In the genomic region with DNA sequence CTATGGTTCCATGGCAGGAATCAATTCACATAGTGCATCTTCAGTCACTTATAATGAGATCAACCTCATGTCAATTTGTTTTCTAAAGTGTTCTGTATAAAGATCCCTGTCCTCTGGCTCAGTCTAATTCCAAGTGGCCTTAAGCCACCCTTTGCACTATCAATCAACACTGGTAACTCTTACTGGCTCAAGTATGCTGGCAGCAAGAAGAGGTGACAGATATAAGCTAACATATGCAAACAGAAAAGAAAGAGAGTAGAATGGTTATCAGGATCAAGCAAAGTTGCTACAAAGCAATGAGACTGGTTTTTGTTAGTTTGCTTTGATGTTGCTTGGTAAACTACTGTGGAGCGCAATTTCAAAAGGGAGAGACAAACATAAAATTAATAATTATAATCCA, we compare ENCODE assay signal across 25 cellular contexts.
"Had no signal": no experiment of that assay in that cellular context is flagged by ENCODE, and none has a peak within 500 bp of the region (broad histone marks: within the 10 kb centered on the region; RNA-seq: fewer than 3 reads in every experiment).

No MANE protein-coding gene starts in this region.

- H3K36me3 ChIP-seq: heart right ventricle, left ventricle myocardium inferior, pancreas, right lobe of liver, tibial nerve, vagina had no signal

- DNase-seq: heart right ventricle; islet precursor cell; left ventricle myocardium inferior; midbrain; mucosa of descending colon; naive thymus-derived CD4-positive, alpha-beta T cell; nucleus accumbens; pancreas; posterior cingulate gyrus; psoas muscle; right lobe of liver; stimulated activated CD4-positive, alpha-beta T cell treated with anti-CD3 and anti-CD28 coated beads, Interleukin-1b, Interleukin-23, amount 100 ng/mL, for 48 hours; stimulated activated CD4-positive, alpha-beta T cell treated with anti-CD3 and anti-CD28 coated beads, Interleukin-2, amount 100 ng/mL, for 48 hours; stimulated activated CD4-positive, alpha-beta T cell treated with anti-CD3 and anti-CD28 coated beads, Interleukin-4, amount 100 ng/mL, for 4 hours; stimulated activated CD8-positive, alpha-beta memory T cell treated with anti-CD3 and anti-CD28 coated beads, Interleukin-4, amount 100 ng/mL, for 48 hours; stimulated activated naive B cell treated with anti-CD40 and anti-IgM and Interleukin-4, amounts not matched to agents 10 μg/mL and 1 μg/mL and 100 μg/mL, for 72 hours; stimulated activated naive CD8-positive, alpha-beta T cell treated with anti-CD3 and anti-CD28 coated beads, Interleukin-15, Interleukin-2, amounts not matched to agents 100 U/mL and 50 U/mL, for 24 hours; substantia nigra had no signal

- H3K4me1 ChIP-seq: heart right ventricle, left ventricle myocardium inferior, pancreas, psoas muscle, right lobe of liver, tibial nerve, vagina had no signal

- H3K4me3 ChIP-seq: heart right ventricle, hepatocyte, left ventricle myocardium inferior, lung, mucosa of descending colon, pancreas, psoas muscle, right lobe of liver, smooth muscle cell, tibial nerve, vagina had no signal

- H3K27ac ChIP-seq: heart right ventricle, hepatocyte, left ventricle myocardium inferior, pancreas, psoas muscle, right lobe of liver, tibial nerve, vagina had no signal

- H3K27ac Mint-ChIP-seq: natural killer cell treated with Interleukin-12 subunit alpha and Interleukin-12 subunit beta and Interleukin-15 and Interleukin-18, amount 100 ng/mL, for 72 hours; stimulated activated naive B cell treated with anti-CD40 and anti-IgM and Interleukin-4, amounts not matched to agents 10 μg/mL and 1 μg/mL and 100 μg/mL, for 72 hours; type B pancreatic cell had no signal

- H3K9me3 ChIP-seq: heart right ventricle, left ventricle myocardium inferior, mucosa of descending colon, pancreas, psoas muscle, right lobe of liver, tibial nerve, vagina had no signal

- H3K27me3 Mint-ChIP-seq: naive thymus-derived CD4-positive, alpha-beta T cell; stimulated activated naive B cell treated with anti-CD40 and anti-IgM and Interleukin-4, amounts not matched to agents 10 μg/mL and 1 μg/mL and 100 μg/mL, for 72 hours; type B pancreatic cell had no signal

- H3K79me2 ChIP-seq: hepatocyte had no signal

- H3K4me2 ChIP-seq: hepatocyte, smooth muscle cell had no signal

- H3K9me3 Mint-ChIP-seq: naive thymus-derived CD4-positive, alpha-beta T cell; natural killer cell treated with Interleukin-12 subunit alpha and Interleukin-12 subunit beta and Interleukin-15 and Interleukin-18, amount 100 ng/mL, for 72 hours; stimulated activated naive B cell treated with anti-CD40 and anti-IgM and Interleukin-4, amounts not matched to agents 10 μg/mL and 1 μg/mL and 100 μg/mL, for 72 hours had no signal

- H3K27me3 ChIP-seq: hepatocyte, right lobe of liver, vagina had no signal

- FAIRE-seq: pancreas had no signal

- H2AFZ ChIP-seq: hepatocyte had no signal

- ATAC-seq: heart right ventricle; mucosa of descending colon; naive thymus-derived CD4-positive, alpha-beta T cell; natural killer cell treated with Interleukin-12 subunit alpha and Interleukin-12 subunit beta and Interleukin-15 and Interleukin-18, amount 100 ng/mL, for 72 hours; pancreas; psoas muscle; right lobe of liver; stimulated activated naive B cell treated with anti-CD40 and anti-IgM and Interleukin-4, amounts not matched to agents 10 μg/mL and 1 μg/mL and 100 μg/mL, for 72 hours; stimulated activated naive CD8-positive, alpha-beta T cell treated with anti-CD3 and anti-CD28 coated beads, Interleukin-15, Interleukin-2, amounts not matched to agents 100 U/mL and 50 U/mL, for 24 hours had no signal

- H3K4me3 Mint-ChIP-seq: naive thymus-derived CD4-positive, alpha-beta T cell; natural killer cell treated with Interleukin-12 subunit alpha and Interleukin-12 subunit beta and Interleukin-15 and Interleukin-18, amount 100 ng/mL, for 72 hours; stimulated activated naive B cell treated with anti-CD40 and anti-IgM and Interleukin-4, amounts not matched to agents 10 μg/mL and 1 μg/mL and 100 μg/mL, for 72 hours; type B pancreatic cell had no signal

- H3K36me3 Mint-ChIP-seq: natural killer cell treated with Interleukin-12 subunit alpha and Interleukin-12 subunit beta and Interleukin-15 and Interleukin-18, amount 100 ng/mL, for 72 hours had no signal
